Comparison of ENCODE assay signal across 25 cellular contexts in genomic region chr20:58218665-58219341, GRCh38. TPM values are rescaled to one million over a fixed set of nuclear protein-coding genes. Genes with fewer than 3 reads are reported as not detected.
DNase-seq lines count a peak whose midpoint lies in the region; ATAC-seq, FAIRE-seq and TF ChIP-seq lines count a peak whose summit lies in the region.
"Had no signal": no experiment of that assay in that cellular context is flagged by ENCODE, and none has a peak within 500 bp of the region (broad histone marks: within the 10 kb centered on the region; RNA-seq: fewer than 3 reads in every experiment).

No MANE protein-coding gene starts in this region.

- no peaks in the 10 kb centered on the region for H3K9me1 ChIP-seq in K562 (ENCODE audit: control insufficient read depth, insufficient read depth, low read length)

- TF ChIP-seq CTCF in SK-N-SH (IDR thresholded peaks at IDR 0.05) (no peak), K562 (IDR thresholded peaks at IDR 0.05 in 2 of 3, conservative IDR thresholded peaks at IDR 0.05 in 1 of 3; ENCODE audit: insufficient read depth in 2 of 3, low read depth in 1 of 3, low read length in 3 of 3) (no peak), sigmoid colon (IDR thresholded peaks at IDR 0.05) (no peak), body of pancreas (IDR thresholded peaks at IDR 0.05) (no peak)

- no TSS peak for BruUV-seq in K562 (replicated peaks; lab: Mats Ljungman, UMichigan)

- H4K20me1 ChIP-seq in SK-N-SH (ENCODE audit: insufficient read depth) (no peaks in the 10 kb centered on the region), K562 (replicated peaks; ENCODE audit: control insufficient read depth, insufficient read depth, low read length) (peaks cover 3% of the 10 kb centered on the region; the same call in 1 of the 2 replicates)
- H4K20me1 ChIP-seq: BLaER1 treated with 17β-estradiol and CSF1 and Interleukin-3, amounts not matched to agents 10 nM and 100 nM had no signal

- CTCF ChIA-PET in SK-N-SH (lab: Yijun Ruan, JAX) (interaction anchor here (0.9 to 17.8 kb wide), 9 partner anchors 9 to 621 kb away, joined by 3 to 356 read pairs (median 5); partner anchors contain the start of gene STX16), K562 (lab: Yijun Ruan, JAX; ENCODE audit: low intra/inter-chr PET ratio) (no interaction called here)

- FAIRE-seq in K562 (lab: Jason Lieb, UNC), result no peak
- FAIRE-seq: GM12878, HepG2 had no signal

- intact Hi-C loops in K562 (cut with micrococcal nuclease) (no loop called here), sigmoid colon (cut with DNase I) (no loop called here), body of pancreas (cut with DNase I) (no loop called here)

- in situ Hi-C loops in K562 (cut with MboI), result loop anchor here (25.0 kb wide), 2 partner anchors 607 to 832 kb away; partner anchors contain the start of genes RBM38 and ZBP1

- H3K36me3 ChIP-seq in SK-N-SH (replicated peaks in 1 of 2; ENCODE audit: control insufficient read depth in 1 of 2, insufficient read depth in 2 of 2, low read length in 1 of 2), result no peaks in the 10 kb centered on the region
- no peaks in the 10 kb centered on the region for H3K36me3 ChIP-seq in MG63
- no peaks in the 10 kb centered on the region for H3K36me3 ChIP-seq in K562 (ENCODE audit: control insufficient read depth, insufficient read depth, low read length)
- no peaks in the 10 kb centered on the region for H3K36me3 ChIP-seq in sigmoid colon
- H3K36me3 ChIP-seq in body of pancreas (replicated peaks in 1 of 2; ENCODE audit: insufficient read depth in 1 of 2, low read depth in 2 of 2), result no peaks in the 10 kb centered on the region
- H3K36me3 ChIP-seq: BLaER1 treated with 17β-estradiol and CSF1 and Interleukin-3, amounts not matched to agents 10 nM and 100 nM had no signal

- no peak overlapping the region; the same call in 1 of the 2 replicates for H3K4me2 ChIP-seq in SK-N-SH
- no peak overlapping the region for H3K4me2 ChIP-seq in K562 (ENCODE audit: insufficient read depth, low read length)
- H3K4me2 ChIP-seq: BLaER1 treated with 17β-estradiol and CSF1 and Interleukin-3, amounts not matched to agents 10 nM and 100 nM had no signal

- POLR2A ChIA-PET in SK-N-SH (lab: Yijun Ruan, JAX), result interaction anchor here (0.6 kb wide), 1 partner anchor 10 kb away, joined by 4 read pairs; no protein-coding TSS in a partner anchor
- POLR2A ChIA-PET in K562 (lab: Yijun Ruan, JAX), result no interaction called here

- 60% methylated on average over 6 of the region's 6 CpGs for WGBS in SK-N-SH (ENCODE audit: low lambda C conversion rate)
- WGBS in K562 (ENCODE audit: insufficient coverage, low coverage, missing lambda C conversion rate), result 6% methylated on average over 6 of the region's 6 CpGs
- 53 to 62% methylated on average over 6 of the region's 6 CpGs for WGBS in sigmoid colon, 2 donors
- 44 to 92% methylated on average over 2 to 6 of the region's 6 CpGs for WGBS in body of pancreas, 2 donors

- TF ChIP-seq EP300 in SK-N-SH (IDR thresholded peaks at IDR 0.05; ENCODE audit: borderline replicate concordance in 1 of 2, low read depth in 1 of 2, low read length in 1 of 2) (no peak), K562 (IDR thresholded peaks at IDR 0.05; ENCODE audit: low read length) (no peak), sigmoid colon (IDR thresholded peaks at IDR 0.05) (no peak)

- H3K27me3 ChIP-seq in SK-N-SH (ENCODE audit: insufficient read depth), result no peaks in the 10 kb centered on the region
- no peaks in the 10 kb centered on the region for H3K27me3 ChIP-seq in MG63
- peaks cover 46 to 67% of the 10 kb centered on the region in 2 experiments for H3K27me3 ChIP-seq in K562 (ENCODE audit: control insufficient read depth in 2 of 2, insufficient read depth in 2 of 2, low read length in 2 of 2)
- H3K27me3 ChIP-seq in sigmoid colon, result peaks cover 0 to 28% (median 4%) of the 10 kb centered on the region in 3 donors
- peaks cover 0 to 3% of the 10 kb centered on the region in 2 donors for H3K27me3 ChIP-seq in body of pancreas
- H3K27me3 ChIP-seq: BLaER1 treated with 17β-estradiol and CSF1 and Interleukin-3, amounts not matched to agents 10 nM and 100 nM had no signal

- no peaks in the 10 kb centered on the region for H3K79me2 ChIP-seq in SK-N-SH (ENCODE audit: insufficient read depth)
- H3K79me2 ChIP-seq in K562 (ENCODE audit: control insufficient read depth, insufficient read depth, low read length), result no peaks in the 10 kb centered on the region

- H3K9me3 ChIP-seq in SK-N-SH (no peaks in the 10 kb centered on the region), MG63 (peaks cover 4% of the 10 kb centered on the region; the same call in 1 of the 2 replicates), K562 (replicated peaks; ENCODE audit: control insufficient read depth, insufficient read depth, low read depth, low read length) (peaks cover 3% of the 10 kb centered on the region; the same call in 1 of the 2 replicates), sigmoid colon (peaks cover 0 to 3% (median 0%) of the 10 kb centered on the region in 4 donors), body of pancreas (no peaks in the 10 kb centered on the region)

- TF ChIP-seq RAD21 in SK-N-SH (IDR thresholded peaks at IDR 0.05; ENCODE audit: low read length) (no peak), K562 (CRISPR knock-in tag; conservative IDR thresholded peaks at IDR 0.05 in 1 of 2, IDR thresholded peaks at IDR 0.05 in 1 of 2) (no peak)

- no peaks in the 10 kb centered on the region for H3F3A ChIP-seq in SK-N-SH (replicated peaks; ENCODE audit: insufficient read depth)

- H3K4me3 ChIP-seq in SK-N-SH (ENCODE audit: low read depth in 2 of 2, low read length in 1 of 2) (peak overlapping the region in 1 of 2 experiments; percentile 23; a peak in 2 of 4 replicates), MG63 (0 out of 2 replicates have a peak overlapping the region, but pooled peaks have one; percentile 9), K562 (no peak overlapping the region), sigmoid colon (no peak overlapping the region), body of pancreas (no peak overlapping the region)
- H3K4me3 ChIP-seq: BLaER1 treated with 17β-estradiol and CSF1 and Interleukin-3, amounts not matched to agents 10 nM and 100 nM; GM12878 had no signal

- H3K27ac ChIP-seq in SK-N-SH (ENCODE audit: low read depth in 2 of 2, low read length in 1 of 2) (peak overlapping the region; percentile 13 to 60; a peak in 2 of 4 replicates), K562 (ENCODE audit: extremely low read depth, low read depth, low read length) (no peak overlapping the region), sigmoid colon (no peak overlapping the region), body of pancreas (no peak overlapping the region)
- H3K27ac ChIP-seq: 22Rv1; BLaER1 treated with 17β-estradiol and CSF1 and Interleukin-3, amounts not matched to agents 10 nM and 100 nM; HL-60 had no signal

- DNase-seq in SK-N-SH (no peak), MG63 (no peak), K562 (ENCODE audit: extremely low read depth in 1 of 4, low spot score in 3 of 4) (no peak), sigmoid colon (peak; percentile 57), COLO668 (lab: John Stamatoyannopoulos, UW; ENCODE audit: unreplicated experiment) (no peak), body of pancreas (no peak), cerebellar cortex (ENCODE audit: low spot score) (no peak)
- DNase-seq: CD4-positive, alpha-beta memory T cell; DND-41; GOT3; KG1; NCI-H1105; NCI-H2029; NCI-H510A treated with DMSO at 0.1 percent for 48 hours; NCI-H774; Right ventricle myocardium superior had no signal

- H3K9me2 ChIP-seq in SK-N-SH, result no peaks in the 10 kb centered on the region

- peaks cover 3 to 12% of the 10 kb centered on the region in 2 experiments; a peak in 2 of 4 replicates for H3K4me1 ChIP-seq in SK-N-SH (ENCODE audit: control insufficient read depth in 1 of 2, insufficient read depth in 2 of 2, low read depth in 1 of 2, low read length in 1 of 2)
- H3K4me1 ChIP-seq in K562 (replicated peaks in 1 of 2; ENCODE audit: control insufficient read depth in 2 of 2, insufficient read depth in 2 of 2, low read length in 2 of 2), result no peaks in the 10 kb centered on the region
- H3K4me1 ChIP-seq in sigmoid colon, result no peaks in the 10 kb centered on the region
- no peaks in the 10 kb centered on the region for H3K4me1 ChIP-seq in body of pancreas

- H3K9ac ChIP-seq in SK-N-SH (no peak overlapping the region), K562 (ENCODE audit: insufficient read depth in 1 of 2, low read depth in 2 of 2, low read length in 2 of 2) (no peak overlapping the region)
- H3K9ac ChIP-seq: BLaER1 treated with 17β-estradiol and CSF1 and Interleukin-3, amounts not matched to agents 10 nM and 100 nM had no signal

- ATAC-seq in SK-N-SH treated with all-trans-retinoic acid at 6 μM for 48 hours, result no peak
- ATAC-seq in K562, result no peak
- no peak for ATAC-seq in body of pancreas
- ATAC-seq: GM12878, HepG2 had no signal

- TF ChIP-seq POLR2A in K562 (conservative IDR thresholded peaks at IDR 0.05) (no peak), sigmoid colon (IDR thresholded peaks at IDR 0.05) (no peak), body of pancreas (IDR thresholded peaks at IDR 0.05) (no peak)

- H2AFZ ChIP-seq in SK-N-SH (ENCODE audit: low read depth) (no peak overlapping the region), K562 (ENCODE audit: low read depth, low read length) (no peak overlapping the region)

RNA-seq across cellular contexts. Expression of gene ANKRD60, which starts 9.7 kb away (rescaled TPM):
- polyA plus RNA-seq in SK-N-SH (2012; rRNA removed) (not detected in 2 replicates), K562 (2011; rRNA removed) (not detected in 2 replicates), K562 (2014; fragmentation: Illumina TruSeq; extraction: Trizol) (not detected in 2 replicates), K562 (2014; fragmentation: Nextera tagmentation; extraction: Ambion mirVana) (not detected), K562 (2014; rRNA removed) (not detected in 2 replicates), sigmoid colon (not detected)
- polyA plus RNA-seq in SK-N-SH (2012; cell fraction: cytosol; rRNA removed), result not detected in 2 replicates
- 0.06 TPM in 1 of 2 replicates, not detected in the other for polyA plus RNA-seq in SK-N-SH (2012; cell fraction: nucleus; rRNA removed)
- total RNA-seq in MG63 (2014; rRNA removed; shearing (Covaris generic); ENCODE audit: low replicate concordance), result not detected in 2 replicates
- total RNA-seq in K562 (2011; cell fraction: chromatin; rRNA removed; ENCODE audit: low replicate concordance), result not detected in 2 replicates
- not detected in 2 replicates for total RNA-seq in K562 (2011; cell fraction: nucleolus; rRNA removed)
- not detected in 2 replicates for total RNA-seq in K562 (2011; cell fraction: nucleoplasm; rRNA removed)
- total RNA-seq in K562 (2014; rRNA removed) (not detected in 2 replicates), K562 (2014; rRNA removed; fragmentation: Illumina TruSeq; extraction: Trizol) (not detected in 2 replicates), K562 (2015; rRNA removed; fragmentation: Illumina TruSeq; extraction: Trizol) (not detected in 2 replicates), K562 (2021) (not detected in 2 replicates), sigmoid colon (under 1 TPM in 1 of 4 donors, not detected in 3; 0.82 TPM), body of pancreas (not detected)
- polyA plus RNA-seq in K562 (2011; cell fraction: cytosol; rRNA removed), result not detected in 2 replicates
- not detected in 2 replicates for polyA plus RNA-seq in K562 (2011; cell fraction: nucleus; rRNA removed)
- not detected in 2 replicates for polyA plus RNA-seq in K562 (2012)
- polyA minus RNA-seq in K562 (2011; rRNA and poly(A)+ RNA removed), result not detected in 2 replicates
- not detected in 2 replicates for polyA minus RNA-seq in K562 (2011; cell fraction: cytosol; rRNA and poly(A)+ RNA removed)
- not detected in 2 replicates for polyA minus RNA-seq in K562 (2011; cell fraction: nucleus; rRNA and poly(A)+ RNA removed)
- total RNA-seq: CD4-positive, alpha-beta memory T cell; GM12878; HepG2; HT-29; OCI-LY7; Right ventricle myocardium superior; SK-MEL-5 had no signal
- polyA plus RNA-seq: CD4-positive, alpha-beta memory T cell; GM12878; HepG2 had no signal

Comparison
In these comparisons a context has a peak if more than half of its experiments do, and no peak if none do; other contexts are left out.
1. H3K27ac ChIP-seq: peak in SK-N-SH (2 of 2); none in K562 (single experiment), sigmoid colon (0 of 4) and body of pancreas (0 of 4).